ENCODE assay signal across 17 cellular contexts in genomic region chr1:64183985-64184440, GRCh38. TPM values are rescaled to one million over a fixed set of nuclear protein-coding genes. Genes with fewer than 3 reads are reported as not detected.
A peak's percentile ranks its signal among the peaks of the same experiment; 100 is the strongest.
DNase-seq lines count a peak whose midpoint lies in the region; ATAC-seq and TF ChIP-seq lines count a peak whose summit lies in the region.
"Had no signal": no experiment of that assay in that cellular context is flagged by ENCODE, and none has a peak within 500 bp of the region (broad histone marks: within the 10 kb centered on the region; RNA-seq: fewer than 3 reads in every experiment).

No MANE protein-coding gene starts in this region.

- CTCF ChIA-PET in Calu3 (lab: Charles Lee) = no interaction called here
- CTCF ChIA-PET in activated CD8-positive, alpha-beta T cell treated with anti-CD3 and anti-CD28 coated beads, Interleukin-2, amount 10 ng/mL, durations not matched to agents 7 days and 5 days (lab: Charles Lee) = interaction anchor here (2.1 kb wide), 1 partner anchor 47 kb away, joined by 5 read pairs; no protein-coding TSS in a partner anchor

- H3K27ac Mint-ChIP-seq in mesothelial cell of epicardium (peak overlapping the region; percentile 74), Calu3 (ENCODE audit: unreplicated experiment) (no peak overlapping the region)
- no peak overlapping the region for H3K27ac Mint-ChIP-seq in activated CD8-positive, alpha-beta T cell treated with anti-CD3 and anti-CD28 coated beads, Interleukin-2, amount 10 ng/mL, durations not matched to agents 7 days and 5 days
- H3K27ac Mint-ChIP-seq: activated CD8-positive, alpha-beta memory T cell treated with anti-CD3 and anti-CD28 coated beads, Interleukin-2, amount 10 ng/mL, durations not matched to agents 7 days and 5 days; activated naive CD8-positive, alpha-beta T cell had no signal

- H3K9me3 Mint-ChIP-seq in mesothelial cell of epicardium = no peaks in the 10 kb centered on the region
- H3K9me3 Mint-ChIP-seq in Calu3 (ENCODE audit: low read depth, unreplicated experiment) = peaks cover 3% of the 10 kb centered on the region
- H3K9me3 Mint-ChIP-seq in activated CD8-positive, alpha-beta T cell treated with anti-CD3 and anti-CD28 coated beads, Interleukin-2, amount 10 ng/mL, durations not matched to agents 7 days and 5 days (ENCODE audit: insufficient read depth) = no peaks in the 10 kb centered on the region

- H3K4me3 Mint-ChIP-seq in mesothelial cell of epicardium (no peak overlapping the region), Calu3 (ENCODE audit: low read depth, unreplicated experiment) (no peak overlapping the region)
- no peak overlapping the region for H3K4me3 Mint-ChIP-seq in activated CD8-positive, alpha-beta T cell treated with anti-CD3 and anti-CD28 coated beads, Interleukin-2, amount 10 ng/mL, durations not matched to agents 7 days and 5 days
- H3K4me3 Mint-ChIP-seq: activated CD8-positive, alpha-beta memory T cell treated with anti-CD3 and anti-CD28 coated beads, Interleukin-2, amount 10 ng/mL, durations not matched to agents 7 days and 5 days; activated naive CD8-positive, alpha-beta T cell; CD14-positive monocyte had no signal

- intact Hi-C loops in Calu3 (cut with micrococcal nuclease; ENCODE audit: unreplicated experiment) = no loop called here

- POLR2A ChIA-PET in activated CD8-positive, alpha-beta T cell treated with anti-CD3 and anti-CD28 coated beads, Interleukin-2, amount 10 ng/mL, durations not matched to agents 7 days and 5 days (lab: Charles Lee) = no interaction called here

- no TSS peak for BruUV-seq in Calu3 (replicated peaks; lab: Mats Ljungman, UMichigan)

- DNase-seq in GM03348 (ENCODE audit: low spot score) (peak; percentile 13), NCI-H510A (lab: John Stamatoyannopoulos, UW) (peak; percentile 27), cardiac fibroblast (ENCODE audit: low read depth in 2 of 2) (peak; percentile 62 to 86), mesothelial cell of epicardium (ENCODE audit: low spot score in 2 of 2, unreplicated experiment in 2 of 2) (no peak), Calu3 (no peak), activated T-cell treated with anti-CD3 and anti-CD28 coated beads for 4 hours (no peak)
- no peak for DNase-seq in activated CD8-positive, alpha-beta T cell treated with anti-CD3 and anti-CD28 coated beads, Interleukin-2, amount 10 ng/mL, durations not matched to agents 7 days and 5 days
- DNase-seq: activated CD8-positive, alpha-beta memory T cell treated with anti-CD3 and anti-CD28 coated beads, Interleukin-2, amount 10 ng/mL, durations not matched to agents 7 days and 5 days; dorsolateral prefrontal cortex; midbrain; NCI-H2171 had no signal

- TF ChIP-seq CTCF in cardiac fibroblast (IDR thresholded peaks at IDR 0.05; ENCODE audit: low read depth, low read length) (no peak), mesothelial cell of epicardium (IDR thresholded peaks at IDR 0.05; ENCODE audit: unreplicated experiment) (no peak), Calu3 (IDR thresholded peaks at IDR 0.05; ENCODE audit: unreplicated experiment) (no peak)

- no peak overlapping the region for H3K4me3 ChIP-seq in cardiac fibroblast (replicated peaks in 1 of 2; ENCODE audit: low read depth in 2 of 2, low read length in 2 of 2)
- H3K4me3 ChIP-seq: K562, prostate gland had no signal

- H3K36me3 Mint-ChIP-seq in mesothelial cell of epicardium (peaks cover 8% of the 10 kb centered on the region), Calu3 (ENCODE audit: insufficient read depth, unreplicated experiment) (peaks cover 14% of the 10 kb centered on the region)
- H3K36me3 Mint-ChIP-seq in activated CD8-positive, alpha-beta T cell treated with anti-CD3 and anti-CD28 coated beads, Interleukin-2, amount 10 ng/mL, durations not matched to agents 7 days and 5 days (ENCODE audit: low read depth) = no peaks in the 10 kb centered on the region
- H3K36me3 Mint-ChIP-seq: activated CD8-positive, alpha-beta memory T cell treated with anti-CD3 and anti-CD28 coated beads, Interleukin-2, amount 10 ng/mL, durations not matched to agents 7 days and 5 days; activated naive CD8-positive, alpha-beta T cell; CD14-positive monocyte had no signal

- ATAC-seq in GM21367 (IDR thresholded peaks at IDR 0.05; ENCODE audit: unreplicated experiment) = no peak
- no peak for ATAC-seq in activated CD8-positive, alpha-beta T cell treated with anti-CD3 and anti-CD28 coated beads, Interleukin-2, amount 10 ng/mL, durations not matched to agents 7 days and 5 days
- ATAC-seq: activated CD8-positive, alpha-beta memory T cell treated with anti-CD3 and anti-CD28 coated beads, Interleukin-2, amount 10 ng/mL, durations not matched to agents 7 days and 5 days; K562 had no signal

- H3K4me1 Mint-ChIP-seq in mesothelial cell of epicardium = peaks cover 31% of the 10 kb centered on the region
- H3K4me1 Mint-ChIP-seq in Calu3 (ENCODE audit: low read depth, unreplicated experiment) = no peaks in the 10 kb centered on the region
- H3K4me1 Mint-ChIP-seq in activated CD8-positive, alpha-beta T cell treated with anti-CD3 and anti-CD28 coated beads, Interleukin-2, amount 10 ng/mL, durations not matched to agents 7 days and 5 days (ENCODE audit: low read depth) = no peaks in the 10 kb centered on the region
- H3K4me1 Mint-ChIP-seq: activated CD8-positive, alpha-beta memory T cell treated with anti-CD3 and anti-CD28 coated beads, Interleukin-2, amount 10 ng/mL, durations not matched to agents 7 days and 5 days; CD14-positive monocyte had no signal

- H3K27me3 Mint-ChIP-seq in mesothelial cell of epicardium (ENCODE audit: low read depth) (no peaks in the 10 kb centered on the region), Calu3 (ENCODE audit: unreplicated experiment) (no peaks in the 10 kb centered on the region)
- H3K27me3 Mint-ChIP-seq in activated CD8-positive, alpha-beta T cell treated with anti-CD3 and anti-CD28 coated beads, Interleukin-2, amount 10 ng/mL, durations not matched to agents 7 days and 5 days (ENCODE audit: low read depth) = peaks cover 5% of the 10 kb centered on the region

RNA-seq across cellular contexts. Expression of gene UBE2U, which starts 19.4 kb away (rescaled TPM):
- total RNA-seq in mesothelial cell of epicardium (not detected in 3 replicates), Calu3 (2022) (not detected in 2 replicates)
- total RNA-seq in activated CD8-positive, alpha-beta T cell treated with anti-CD3 and anti-CD28 coated beads, Interleukin-2, amount 10 ng/mL, durations not matched to agents 7 days and 5 days = not detected
- total RNA-seq: activated CD8-positive, alpha-beta memory T cell treated with anti-CD3 and anti-CD28 coated beads, Interleukin-2, amount 10 ng/mL, durations not matched to agents 7 days and 5 days; K562; subcutaneous adipose tissue had no signal

Comparison
In these comparisons a context has a peak if more than half of its experiments do, and no peak if none do; other contexts are left out.
1. DNase-seq: peak in GM03348 (single experiment), NCI-H510A (single experiment) and cardiac fibroblast (2 of 2); none in mesothelial cell of epicardium (0 of 2), Calu3 (single experiment), activated T-cell treated with anti-CD3 and anti-CD28 coated beads for 4 hours (single experiment) and activated CD8-positive, alpha-beta T cell treated with anti-CD3 and anti-CD28 coated beads, Interleukin-2, amount 10 ng/mL, durations not matched to agents 7 days and 5 days (single experiment).